ENCODE assay signal across 7 cellular contexts in genomic region chr7:102479982-102480637, GRCh38. TPM values are rescaled to one million over a fixed set of nuclear protein-coding genes. Genes with fewer than 3 reads are reported as not detected.
DNase-seq lines count a peak whose midpoint lies in the region; ATAC-seq and TF ChIP-seq lines count a peak whose summit lies in the region.
"Not testable (repeated sequence)": the region's sequence is repeated elsewhere in the genome, so short reads cannot be mapped to it uniquely, and the experiment has no call there.

No MANE protein-coding gene starts in this region.

- not testable (repeated sequence) for H3K27ac ChIP-seq in colonic mucosa

- H3K4me3 Mint-ChIP-seq in activated T-helper 1 cell treated with anti-CD3 and anti-CD28 coated beads, Interleukin-12 subunit alpha, Interleukin-12 subunit beta, Interleukin-2, Interleukin-4 antibody, amounts not matched to agents 30 ng/mL and 10 ng/mL and 1 ng/mL, durations not matched to agents 14 hours and 24 hours and 36 hours; nephron progenitor cell: not testable (repeated sequence)

- ATAC-seq in SK-N-SH treated with all-trans-retinoic acid at 6 μM for 48 hours: peak; percentile 18; the same call in 2 of the 3 replicates
- ATAC-seq in left cardiac atrium: not testable (repeated sequence)

- not testable (repeated sequence) for H3K9ac ChIP-seq in colonic mucosa (ENCODE audit: low read depth in 2 of 2, low read length in 2 of 2)

- intact Hi-C loops in activated T-helper 1 cell treated with anti-CD3 and anti-CD28 coated beads, Interleukin-12 subunit alpha, Interleukin-12 subunit beta, Interleukin-2, Interleukin-4 antibody, amounts not matched to agents 30 ng/mL and 10 ng/mL and 1 ng/mL, durations not matched to agents 14 hours and 24 hours and 36 hours (cut with micrococcal nuclease); colonic mucosa (cut with DNase I); left cardiac atrium (cut with DNase I): not testable (repeated sequence)

- not testable (repeated sequence) for H3K4me3 ChIP-seq in GM12875 (ENCODE audit: low read depth, low read length); colonic mucosa

- not testable (repeated sequence) for H3K4me1 ChIP-seq in colonic mucosa

- not testable (repeated sequence) for H3K36me3 Mint-ChIP-seq in activated T-helper 1 cell treated with anti-CD3 and anti-CD28 coated beads, Interleukin-12 subunit alpha, Interleukin-12 subunit beta, Interleukin-2, Interleukin-4 antibody, amounts not matched to agents 30 ng/mL and 10 ng/mL and 1 ng/mL, durations not matched to agents 14 hours and 24 hours and 36 hours (ENCODE audit: low read depth); nephron progenitor cell (ENCODE audit: low read depth)

- peak; percentile 2 for DNase-seq in activated T-helper 1 cell treated with anti-CD3 and anti-CD28 coated beads, Interleukin-12 subunit alpha, Interleukin-12 subunit beta, Interleukin-2, Interleukin-4 antibody, amounts not matched to agents 30 ng/mL and 10 ng/mL and 1 ng/mL, durations not matched to agents 14 hours and 24 hours and 36 hours (ENCODE audit: low spot score)
- DNase-seq in colonic mucosa (peak; percentile 68), left cardiac atrium (peak; percentile 26), nephron progenitor cell (peak; percentile 66)
- peak; percentile 19 for DNase-seq in stimulated activated CD4-positive, alpha-beta T cell treated with anti-CD3 and anti-CD28 coated beads, Interleukin-4, amount 100 ng/mL, for 24 hours

- H3K9me3 Mint-ChIP-seq in activated T-helper 1 cell treated with anti-CD3 and anti-CD28 coated beads, Interleukin-12 subunit alpha, Interleukin-12 subunit beta, Interleukin-2, Interleukin-4 antibody, amounts not matched to agents 30 ng/mL and 10 ng/mL and 1 ng/mL, durations not matched to agents 14 hours and 24 hours and 36 hours; nephron progenitor cell: not testable (repeated sequence)

- not testable (repeated sequence) for H3K27me3 ChIP-seq in colonic mucosa

- peak; percentile 30; the same call in 1 of the 2 replicates for TF ChIP-seq CTCF in GM12875 (IDR thresholded peaks at IDR 0.05; ENCODE audit: borderline replicate concordance, insufficient read depth, low read depth, low read length)
- TF ChIP-seq CTCF in colonic mucosa (IDR thresholded peaks at IDR 0.05); nephron progenitor cell (IDR thresholded peaks at IDR 0.05): not testable (repeated sequence)

- not testable (repeated sequence) for H3K9me3 ChIP-seq in colonic mucosa

- H3K27ac Mint-ChIP-seq in activated T-helper 1 cell treated with anti-CD3 and anti-CD28 coated beads, Interleukin-12 subunit alpha, Interleukin-12 subunit beta, Interleukin-2, Interleukin-4 antibody, amounts not matched to agents 30 ng/mL and 10 ng/mL and 1 ng/mL, durations not matched to agents 14 hours and 24 hours and 36 hours: not testable (repeated sequence)
- peak overlapping the region; percentile 50 for H3K27ac Mint-ChIP-seq in nephron progenitor cell

- H3K4me1 Mint-ChIP-seq in activated T-helper 1 cell treated with anti-CD3 and anti-CD28 coated beads, Interleukin-12 subunit alpha, Interleukin-12 subunit beta, Interleukin-2, Interleukin-4 antibody, amounts not matched to agents 30 ng/mL and 10 ng/mL and 1 ng/mL, durations not matched to agents 14 hours and 24 hours and 36 hours (ENCODE audit: low read depth); nephron progenitor cell: not testable (repeated sequence)

- H3K36me3 ChIP-seq in colonic mucosa: not testable (repeated sequence)

- H3K27me3 Mint-ChIP-seq in activated T-helper 1 cell treated with anti-CD3 and anti-CD28 coated beads, Interleukin-12 subunit alpha, Interleukin-12 subunit beta, Interleukin-2, Interleukin-4 antibody, amounts not matched to agents 30 ng/mL and 10 ng/mL and 1 ng/mL, durations not matched to agents 14 hours and 24 hours and 36 hours (ENCODE audit: insufficient read depth); nephron progenitor cell (ENCODE audit: low read depth, poor library complexity): not testable (repeated sequence)

TF ChIP-seq in SK-N-SH treated with all-trans-retinoic acid at 6 μM for 48 hours, 23 proteins besides CTCF, POLR2A, EP300 and RAD21:
- TF ChIP-seq TCF4 (CRISPR knock-in tag; IDR thresholded peaks at IDR 0.05; ENCODE audit: borderline replicate concordance): peak; percentile 33; the same call in 1 of the 2 replicates

RNA-seq across cellular contexts. Expression of gene POLR2J, which starts 1.4 kb away (rescaled TPM):
- total RNA-seq in activated T-helper 1 cell treated with anti-CD3 and anti-CD28 coated beads, Interleukin-12 subunit alpha, Interleukin-12 subunit beta, Interleukin-2, Interleukin-4 antibody, amounts not matched to agents 30 ng/mL and 10 ng/mL and 1 ng/mL, durations not matched to agents 14 hours and 24 hours and 36 hours: 49.7 and 55.3 TPM in 2 replicates
- total RNA-seq in colonic mucosa (10 to 100 TPM; 43.0 to 49.2 TPM), left cardiac atrium (10 to 100 TPM; 42.9 to 52.7 TPM)

RNA-seq across cellular contexts. Expression of gene LRWD1, which starts 15.3 kb away (rescaled TPM):
- total RNA-seq in activated T-helper 1 cell treated with anti-CD3 and anti-CD28 coated beads, Interleukin-12 subunit alpha, Interleukin-12 subunit beta, Interleukin-2, Interleukin-4 antibody, amounts not matched to agents 30 ng/mL and 10 ng/mL and 1 ng/mL, durations not matched to agents 14 hours and 24 hours and 36 hours: 32.9 and 36.3 TPM in 2 replicates
- total RNA-seq in colonic mucosa (10 to 100 TPM; 11.4 to 19.6 TPM), left cardiac atrium (10 to 100 TPM in 1 of 2 donors, 1 to 10 TPM in 1; 9.8 to 12.2 TPM)

RNA-seq across cellular contexts. Expression of gene ALKBH4, which starts 15.4 kb away (rescaled TPM):
- 10.7 and 11.2 TPM in 2 replicates for total RNA-seq in activated T-helper 1 cell treated with anti-CD3 and anti-CD28 coated beads, Interleukin-12 subunit alpha, Interleukin-12 subunit beta, Interleukin-2, Interleukin-4 antibody, amounts not matched to agents 30 ng/mL and 10 ng/mL and 1 ng/mL, durations not matched to agents 14 hours and 24 hours and 36 hours
- 10 to 100 TPM in 1 of 2 donors, 1 to 10 TPM in 1; 9.7 to 14.1 TPM for total RNA-seq in colonic mucosa
- total RNA-seq in left cardiac atrium: 1 to 10 TPM; 7.1 to 7.2 TPM

RNA-seq across cellular contexts. Expression of gene RASA4B, which starts 37.5 kb away (rescaled TPM):
- 25.4 and 25.9 TPM in 2 replicates for total RNA-seq in activated T-helper 1 cell treated with anti-CD3 and anti-CD28 coated beads, Interleukin-12 subunit alpha, Interleukin-12 subunit beta, Interleukin-2, Interleukin-4 antibody, amounts not matched to agents 30 ng/mL and 10 ng/mL and 1 ng/mL, durations not matched to agents 14 hours and 24 hours and 36 hours
- total RNA-seq in colonic mucosa (10 to 100 TPM; 13.2 to 30.0 TPM), left cardiac atrium (10 to 100 TPM in 1 of 2 donors, 1 to 10 TPM in 1; 3.2 to 14.3 TPM)

RNA-seq across cellular contexts. Expression of gene ORAI2, which starts 46.7 kb away (rescaled TPM):
- 55.2 and 59.9 TPM in 2 replicates for total RNA-seq in activated T-helper 1 cell treated with anti-CD3 and anti-CD28 coated beads, Interleukin-12 subunit alpha, Interleukin-12 subunit beta, Interleukin-2, Interleukin-4 antibody, amounts not matched to agents 30 ng/mL and 10 ng/mL and 1 ng/mL, durations not matched to agents 14 hours and 24 hours and 36 hours
- total RNA-seq in colonic mucosa (1 to 10 TPM; 3.3 to 5.5 TPM), left cardiac atrium (10 to 100 TPM in 1 of 2 donors, 1 to 10 TPM in 1; 6.0 to 12.1 TPM)

Comparison
In these comparisons a context has a peak if more than half of its experiments do, and no peak if none do; other contexts are left out.
1. DNase-seq: peak in every context shown above with its lines; median percentile 68 in colonic mucosa; 66 in nephron progenitor cell; 26 in left cardiac atrium; 19 in stimulated activated CD4-positive, alpha-beta T cell treated with anti-CD3 and anti-CD28 coated beads, Interleukin-4, amount 100 ng/mL, for 24 hours; 2 in activated T-helper 1 cell treated with anti-CD3 and anti-CD28 coated beads, Interleukin-12 subunit alpha, Interleukin-12 subunit beta, Interleukin-2, Interleukin-4 antibody, amounts not matched to agents 30 ng/mL and 10 ng/mL and 1 ng/mL, durations not matched to agents 14 hours and 24 hours and 36 hours.